In genomic region chr1:66624412-66625060, GRCh38 we compare ENCODE assay signal across 14 cellular contexts.
A peak's percentile ranks its signal among the peaks of the same experiment; 100 is the strongest.
DNase-seq lines count a peak whose midpoint lies in the region; ATAC-seq, FAIRE-seq and TF ChIP-seq lines count a peak whose summit lies in the region.
"Had no signal": no experiment of that assay in that cellular context is flagged by ENCODE, and none has a peak within 500 bp of the region (broad histone marks: within the 10 kb centered on the region; RNA-seq: fewer than 3 reads in every experiment).

No MANE protein-coding gene starts in this region.

- H2AFZ ChIP-seq in GM23248 = no peak overlapping the region

- H4K20me1 ChIP-seq in GM23248 (ENCODE audit: insufficient read depth) = no peaks in the 10 kb centered on the region

- H3K9me3 ChIP-seq in GM23248 (ENCODE audit: low read depth) = no peaks in the 10 kb centered on the region
- H3K9me3 ChIP-seq: tibial artery had no signal

- H3K9me3 Mint-ChIP-seq in osteocyte (ENCODE audit: unreplicated experiment) = peaks cover 4% of the 10 kb centered on the region
- H3K9me3 Mint-ChIP-seq: activated CD4-positive, alpha-beta T cell treated with anti-CD3 and anti-CD28 coated beads, Interleukin-2, amount 10 ng/mL, durations not matched to agents 7 days and 5 days had no signal

- H3K4me1 ChIP-seq in GM23248 (ENCODE audit: insufficient read depth) = peaks cover 16% of the 10 kb centered on the region

- H3K36me3 Mint-ChIP-seq in osteocyte (ENCODE audit: unreplicated experiment) = peaks cover 43% of the 10 kb centered on the region

- FAIRE-seq in frontal cortex (lab: Jason Lieb, UNC) = no peak

- H3K4me3 ChIP-seq in GM23248 = peak overlapping the region; percentile 11; the same call in 1 of the 2 replicates
- H3K4me3 ChIP-seq: cardiac muscle cell, tibial artery had no signal

- WGBS in GM23248 (ENCODE audit: low coverage in 1 of 2, low lambda C conversion rate in 2 of 2, missing lambda C conversion rate in 2 of 2), 2 experiments = 8 to 10% methylated on average over 1 of the region's 1 CpG

- H3K79me2 ChIP-seq in GM23248 (ENCODE audit: insufficient read depth) = no peaks in the 10 kb centered on the region

- peak overlapping the region; percentile 41 for H3K4me2 ChIP-seq in GM23248 (ENCODE audit: unreplicated experiment)

- no peaks in the 10 kb centered on the region for H3K36me3 ChIP-seq in GM23248 (ENCODE audit: low read depth)
- H3K36me3 ChIP-seq: cardiac muscle cell had no signal

- no peak overlapping the region; the same call in 1 of the 2 replicates for H3K9ac ChIP-seq in GM23248

- no peaks in the 10 kb centered on the region for H3K9me2 ChIP-seq in GM23248 (ENCODE audit: insufficient read depth)

- no peaks in the 10 kb centered on the region for H3K27me3 ChIP-seq in GM23248 (replicated peaks; ENCODE audit: insufficient read depth)
- H3K27me3 ChIP-seq: cardiac muscle cell, tibial artery had no signal

- peak overlapping the region; percentile 83 for H3K27ac Mint-ChIP-seq in osteocyte (ENCODE audit: unreplicated experiment)
- H3K27ac Mint-ChIP-seq: activated CD4-positive, alpha-beta T cell treated with anti-CD3 and anti-CD28 coated beads, Interleukin-2, amount 10 ng/mL, durations not matched to agents 7 days and 5 days; nephron progenitor cell had no signal

- H3K4me1 Mint-ChIP-seq in osteocyte (ENCODE audit: unreplicated experiment) = peaks cover 18% of the 10 kb centered on the region
- H3K4me1 Mint-ChIP-seq: activated CD4-positive, alpha-beta T cell treated with anti-CD3 and anti-CD28 coated beads, Interleukin-2, amount 10 ng/mL, durations not matched to agents 7 days and 5 days; nephron progenitor cell had no signal

- ATAC-seq in HG02981 (IDR thresholded peaks at IDR 0.05; ENCODE audit: unreplicated experiment) = no peak

- peak overlapping the region; percentile 61 for H3K27ac ChIP-seq in GM23248

- no peak overlapping the region for H3K4me3 Mint-ChIP-seq in osteocyte (ENCODE audit: unreplicated experiment)
- H3K4me3 Mint-ChIP-seq: activated CD4-positive, alpha-beta T cell treated with anti-CD3 and anti-CD28 coated beads, Interleukin-2, amount 10 ng/mL, durations not matched to agents 7 days and 5 days; nephron progenitor cell had no signal

- no peaks in the 10 kb centered on the region for H3K27me3 Mint-ChIP-seq in osteocyte (ENCODE audit: unreplicated experiment)
- H3K27me3 Mint-ChIP-seq: activated CD4-positive, alpha-beta T cell treated with anti-CD3 and anti-CD28 coated beads, Interleukin-2, amount 10 ng/mL, durations not matched to agents 7 days and 5 days had no signal

- TF ChIP-seq CTCF in osteocyte (IDR thresholded peaks at IDR 0.05) = no peak

- DNase-seq in GM23248 (peak; percentile 88), NCI-H526 treated with DMSO at 0.1 percent for 48 hours (lab: John Stamatoyannopoulos, UW) (peak; percentile 13), dedifferentiated amniotic fluid mesenchymal stem cell (ENCODE audit: extremely low spot score) (peak; percentile 49), osteocyte (ENCODE audit: extremely low spot score, unreplicated experiment) (no peak), C1 segment of cervical spinal cord (lab: John Stamatoyannopoulos, UW) (no peak), NCI-H2227 (lab: John Stamatoyannopoulos, UW; ENCODE audit: unreplicated experiment) (no peak), frontal cortex (ENCODE audit: low spot score in 2 of 2) (no peak)
- DNase-seq: activated CD4-positive, alpha-beta T cell treated with anti-CD3 and anti-CD28 coated beads, Interleukin-2, amount 10 ng/mL, durations not matched to agents 7 days and 5 days; nephron progenitor cell; SHP77; stimulated activated CD4-positive, alpha-beta T cell treated with anti-CD3 and anti-CD28 coated beads, Interleukin-2, amount 100 ng/mL, for 48 hours; tibial artery had no signal

- peaks cover 24% of the 10 kb centered on the region for H3F3A ChIP-seq in GM23248 (ENCODE audit: insufficient read depth)

- in situ Hi-C loops in GM23248 (cut with MboI) = no loop called here

Comparison
In these comparisons a context has a peak if more than half of its experiments do, and no peak if none do; other contexts are left out.
1. DNase-seq: peak in GM23248 (single experiment), NCI-H526 treated with DMSO at 0.1 percent for 48 hours (single experiment) and dedifferentiated amniotic fluid mesenchymal stem cell (single experiment); none in osteocyte (single experiment), C1 segment of cervical spinal cord (0 of 14), NCI-H2227 (single experiment) and frontal cortex (0 of 2).